ENCODE assay signal across 12 cellular contexts in genomic region chr2:220779918-220780317, GRCh38.
A peak's percentile ranks its signal among the peaks of the same experiment; 100 is the strongest.
DNase-seq lines count a peak whose midpoint lies in the region; ATAC-seq and TF ChIP-seq lines count a peak whose summit lies in the region.
"Had no signal": no experiment of that assay in that cellular context is flagged by ENCODE, and none has a peak within 500 bp of the region (broad histone marks: within the 10 kb centered on the region; RNA-seq: fewer than 3 reads in every experiment).

No MANE protein-coding gene starts in this region.

- TF ChIP-seq CTCF in SK-N-SH (IDR thresholded peaks at IDR 0.05) (no peak), fibroblast of villous mesenchyme (IDR thresholded peaks at IDR 0.05; ENCODE audit: insufficient read depth, low read depth, low read length) (no peak)

- POLR2A ChIA-PET in SK-N-SH (lab: Yijun Ruan, JAX), result no interaction called here

- H3K27ac ChIP-seq in SK-N-SH (ENCODE audit: low read depth in 2 of 2, low read length in 1 of 2), result no peak overlapping the region
- H3K27ac ChIP-seq: cardiac muscle cell had no signal

- H3K9ac ChIP-seq in SK-N-SH, result no peak overlapping the region

- no peaks in the 10 kb centered on the region for H3K9me2 ChIP-seq in SK-N-SH

- no peaks in the 10 kb centered on the region for H3K36me3 ChIP-seq in SK-N-SH (replicated peaks in 1 of 2; ENCODE audit: control insufficient read depth in 1 of 2, insufficient read depth in 2 of 2, low read length in 1 of 2)
- H3K36me3 ChIP-seq: cardiac muscle cell had no signal

- CTCF ChIA-PET in SK-N-SH (lab: Yijun Ruan, JAX), result no interaction called here

- no peak overlapping the region for H3K4me3 ChIP-seq in SK-N-SH (ENCODE audit: low read depth in 2 of 2, low read length in 1 of 2)
- H3K4me3 ChIP-seq in fibroblast of villous mesenchyme (ENCODE audit: low read depth, low read length), result no peak overlapping the region
- H3K4me3 ChIP-seq: cardiac muscle cell had no signal

- no peak overlapping the region for H3K4me2 ChIP-seq in SK-N-SH

- no peaks in the 10 kb centered on the region for H3K9me3 ChIP-seq in SK-N-SH

- TF ChIP-seq EP300 in SK-N-SH (IDR thresholded peaks at IDR 0.05; ENCODE audit: borderline replicate concordance in 1 of 2, low read depth in 1 of 2, low read length in 1 of 2), result no peak

- no peaks in the 10 kb centered on the region for H3K27me3 ChIP-seq in SK-N-SH (ENCODE audit: insufficient read depth)
- H3K27me3 ChIP-seq: cardiac muscle cell had no signal

- no peaks in the 10 kb centered on the region for H3F3A ChIP-seq in SK-N-SH (replicated peaks; ENCODE audit: insufficient read depth)

- no peaks in the 10 kb centered on the region for H3K79me2 ChIP-seq in SK-N-SH (ENCODE audit: insufficient read depth)

- H2AFZ ChIP-seq in SK-N-SH (ENCODE audit: low read depth), result no peak overlapping the region

- in situ Hi-C loops in Caki2 (cut with HindIII; ENCODE audit: low pct_unique_long_range_greater_than_20kb, low sequenced_read_pairs), result no loop called here

- TF ChIP-seq RAD21 in SK-N-SH (IDR thresholded peaks at IDR 0.05; ENCODE audit: low read length), result no peak

- no peak for ATAC-seq in GM21526 (IDR thresholded peaks at IDR 0.05; ENCODE audit: low FRiP score, unreplicated experiment)

- DNase-seq in Caki2 (ENCODE audit: low read depth), result peak; percentile 14
- DNase-seq in SK-N-SH, result no peak
- peak; percentile 46 for DNase-seq in fibroblast of villous mesenchyme (ENCODE audit: low read depth)
- peak; percentile 79 for DNase-seq in renal cortical epithelial cell (ENCODE audit: low read depth)
- no peak for DNase-seq in activated CD8-positive, alpha-beta memory T cell treated with anti-CD3 and anti-CD28 coated beads, Interleukin-2, amount 50 U/mL, for 48 hours
- no peak for DNase-seq in activated CD4-positive, alpha-beta T cell treated with anti-CD3 and anti-CD28 coated beads, Interleukin-2, amount 50 U/mL, for 1 hour
- no peak for DNase-seq in NOMO-1 treated with dmso at 0.1 percent for 144 hours (lab: John Stamatoyannopoulos, UW; ENCODE audit: unreplicated experiment)
- DNase-seq: activated T-cell treated with anti-CD3 and anti-CD28 coated beads, Interleukin-2, amount 50 U/mL, for 48 hours; erythroblast; SW 1271 had no signal

- H3K4me1 ChIP-seq in SK-N-SH (ENCODE audit: control insufficient read depth in 1 of 2, insufficient read depth in 2 of 2, low read depth in 1 of 2, low read length in 1 of 2), result no peaks in the 10 kb centered on the region

- 3% methylated on average over 2 of the region's 2 CpGs for WGBS in SK-N-SH (ENCODE audit: low lambda C conversion rate)

- no peaks in the 10 kb centered on the region for H4K20me1 ChIP-seq in SK-N-SH (ENCODE audit: insufficient read depth)

TF ChIP-seq in SK-N-SH, 30 proteins besides CTCF, POLR2A, EP300 and RAD21:
- TF ChIP-seq IRF3 (IDR thresholded peaks at IDR 0.05; ENCODE audit: low read depth, low read length) (no peak), TEAD4 (IDR thresholded peaks at IDR 0.05; ENCODE audit: borderline replicate concordance, insufficient read depth) (0 out of 2 replicates have a peak, but pooled peaks have one; percentile 15), TAF1 (IDR thresholded peaks at IDR 0.05; ENCODE audit: borderline replicate concordance, low read depth, low read length) (no peak), JUND (IDR thresholded peaks at IDR 0.05) (peak; percentile 6; the same call in 1 of the 2 replicates), FOSL2 (IDR thresholded peaks at IDR 0.05; ENCODE audit: borderline replicate concordance, low read depth) (no peak), TCF12 (IDR thresholded peaks at IDR 0.05) (no peak)

Comparison
In these comparisons a context has a peak if more than half of its experiments do, and no peak if none do; other contexts are left out.
1. DNase-seq: peak in Caki2 (single experiment), fibroblast of villous mesenchyme (single experiment) and renal cortical epithelial cell (single experiment); none in SK-N-SH (single experiment), activated CD8-positive, alpha-beta memory T cell treated with anti-CD3 and anti-CD28 coated beads, Interleukin-2, amount 50 U/mL, for 48 hours (single experiment), activated CD4-positive, alpha-beta T cell treated with anti-CD3 and anti-CD28 coated beads, Interleukin-2, amount 50 U/mL, for 1 hour (single experiment) and NOMO-1 treated with dmso at 0.1 percent for 144 hours (single experiment).